ENCODE assay signal across 20 cellular contexts in genomic region chr5:22521521-22521920, GRCh38.
"Had no signal": no experiment of that assay in that cellular context is flagged by ENCODE, and none has a peak within 500 bp of the region (broad histone marks: within the 10 kb centered on the region; RNA-seq: fewer than 3 reads in every experiment).

No MANE protein-coding gene starts in this region.

- H2AFZ ChIP-seq: PC-9 had no signal

- H3K4me3 ChIP-seq: adrenal gland, ascending aorta, cardiac muscle cell, PC-9 had no signal

- H3K27me3 ChIP-seq: adrenal gland, ascending aorta, brain microvascular endothelial cell, cardiac muscle cell had no signal

- DNase-seq: activated CD4-positive, alpha-beta memory T cell treated with anti-CD3 and anti-CD28 coated beads for 36 hours; activated CD4-positive, alpha-beta T cell treated with anti-CD3 and anti-CD28 coated beads, Interleukin-2, amount 10 ng/mL, durations not matched to agents 7 days and 5 days; activated CD4-positive, CD25-positive, alpha-beta regulatory T cell; activated naive CD4-positive, alpha-beta T cell treated with anti-CD3 and anti-CD28 coated beads, Interleukin-2, amount 50 U/mL, for 16 hours; activated naive CD8-positive, alpha-beta T cell treated with anti-CD3 and anti-CD28 coated beads, Interleukin-2, amount 10 ng/mL, durations not matched to agents 7 days and 5 days; activated T-cell treated with anti-CD3 and anti-CD28 coated beads, Interleukin-2, amount 50 U/mL, for 72 hours; adrenal gland; brain microvascular endothelial cell; MM.1S; NCI-H1105 treated with DMSO at 0.1 percent for 48 hours; NCI-H1436 treated with DMSO at 0.1 percent for 48 hours; NCI-H187 treated with DMSO at 0.1 percent for 48 hours; NCI-H2081 treated with DMSO at 0.1 percent for 48 hours; NCI-H345; NCI-H510A; NCI-H526 treated with DMSO at 0.1 percent for 48 hours; PC-9; SHP77 treated with DMSO at 0.1 percent for 48 hours had no signal

- H3K4me1 ChIP-seq: adrenal gland, ascending aorta had no signal

- ATAC-seq: activated T-cell treated with anti-CD3 and anti-CD28 coated beads, Interleukin-2, amount 50 U/mL, for 72 hours had no signal

- H3K4me2 ChIP-seq: PC-9 had no signal

- H3K36me3 ChIP-seq: adrenal gland, ascending aorta, brain microvascular endothelial cell, cardiac muscle cell had no signal

- H3K9me3 ChIP-seq: adrenal gland, ascending aorta had no signal

- H3K27ac ChIP-seq: adrenal gland, ascending aorta, brain microvascular endothelial cell, cardiac muscle cell, PC-9 had no signal
